ENCODE assay signal across 8 cellular contexts in the genomic region with DNA sequence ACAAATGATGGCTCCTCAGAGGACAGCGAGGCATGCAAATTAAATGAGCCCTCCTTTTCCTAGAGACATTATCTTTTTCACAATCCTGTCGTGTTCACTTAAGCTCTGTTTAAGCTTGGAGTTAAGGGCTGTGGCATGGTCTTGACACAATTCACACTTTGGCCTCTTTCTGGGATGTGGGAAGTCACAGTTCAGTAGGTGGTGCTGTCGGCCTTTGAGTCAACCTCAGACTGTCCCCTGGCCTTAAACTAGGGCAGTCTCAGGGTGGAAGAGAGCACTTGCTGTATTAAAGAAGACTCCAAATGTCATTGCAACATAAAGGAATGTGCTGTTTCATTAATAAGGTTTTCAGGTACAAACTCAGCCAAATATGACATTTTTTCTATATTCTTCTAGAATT.
A peak's percentile ranks its signal among the peaks of the same experiment; 100 is the strongest.
DNase-seq lines count a peak whose midpoint lies in the region; ATAC-seq, FAIRE-seq and TF ChIP-seq lines count a peak whose summit lies in the region.

No MANE protein-coding gene starts in this region.

- ATAC-seq in GM18508 (IDR thresholded peaks at IDR 0.05; ENCODE audit: insufficient read depth, unreplicated experiment) (peak; percentile 32), HG02884 (IDR thresholded peaks at IDR 0.05; ENCODE audit: unreplicated experiment) (peak; percentile 42), GM19397 (IDR thresholded peaks at IDR 0.05; ENCODE audit: unreplicated experiment) (no peak)

- DNase-seq in CD1c-positive myeloid dendritic cell (ENCODE audit: extremely low spot score), result peak; percentile 43
- DNase-seq in OCI-M1 (lab: John Stamatoyannopoulos, UW), result peak; percentile 83
- peak; percentile 10 for DNase-seq in glomerular visceral epithelial cell (ENCODE audit: extremely low spot score)
- peak; percentile 15 to 20 for DNase-seq in stimulated activated CD8-positive, alpha-beta memory T cell treated with anti-CD3 and anti-CD28 coated beads, Interleukin-2, amount 100 ng/mL, for 48 hours (ENCODE audit: low read depth in 2 of 2)
- DNase-seq in H54 (ENCODE audit: insufficient read length, low spot score), result no peak

- FAIRE-seq in H54 (lab: Jason Lieb, UNC), result no peak

- no peak for TF ChIP-seq POLR2A in H54 (IDR thresholded peaks at IDR 0.05; ENCODE audit: low read depth, low read length)
